Comparison of ENCODE assay signal across 21 cellular contexts in the genomic region with DNA sequence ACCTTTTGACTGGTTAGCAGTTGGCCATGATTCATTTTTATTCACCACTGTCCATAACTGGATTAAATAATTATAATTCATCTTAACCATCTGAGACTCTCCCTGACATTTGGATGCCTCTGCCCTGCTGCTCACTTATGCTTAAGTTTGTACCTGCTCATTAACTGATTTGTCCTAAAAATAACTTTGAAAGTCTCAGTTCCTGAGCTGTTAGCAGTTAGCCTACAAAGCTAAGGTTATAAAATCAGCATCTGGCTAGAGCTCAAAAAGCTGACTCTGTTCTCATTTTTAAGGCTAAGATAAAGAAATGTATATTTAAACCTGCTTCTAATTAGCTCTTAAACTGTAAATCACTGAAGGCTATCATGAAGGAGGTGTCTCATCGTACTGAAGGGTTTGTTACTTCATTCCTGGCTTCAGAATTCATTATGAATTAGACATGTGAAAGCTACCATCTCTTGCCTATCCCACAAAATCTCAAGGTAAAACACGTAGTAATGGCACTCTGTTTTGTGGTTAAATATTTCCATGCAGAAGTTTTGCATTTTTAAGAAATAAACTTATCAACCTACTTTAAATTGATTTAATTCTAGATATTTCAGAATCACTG.
DNase-seq lines count a peak whose midpoint lies in the region; ATAC-seq and TF ChIP-seq lines count a peak whose summit lies in the region.
"Had no signal": no experiment of that assay in that cellular context is flagged by ENCODE, and none has a peak within 500 bp of the region (broad histone marks: within the 10 kb centered on the region; RNA-seq: fewer than 3 reads in every experiment).

No MANE protein-coding gene starts in this region.

- H3K36me3 Mint-ChIP-seq in activated T-helper 1 cell treated with anti-CD3 and anti-CD28 coated beads, Interleukin-12 subunit alpha, Interleukin-12 subunit beta, Interleukin-2, Interleukin-4 antibody, amounts not matched to agents 30 ng/mL and 10 ng/mL and 1 ng/mL, durations not matched to agents 14 hours and 24 hours and 36 hours (ENCODE audit: low read depth): no peaks in the 10 kb centered on the region

- H3K27ac ChIP-seq in MM.1S (ENCODE audit: low read length): peak overlapping the region; percentile 37; the same call in 1 of the 2 replicates
- H3K27ac ChIP-seq: 22Rv1 had no signal

- intact Hi-C loops in activated T-helper 1 cell treated with anti-CD3 and anti-CD28 coated beads, Interleukin-12 subunit alpha, Interleukin-12 subunit beta, Interleukin-2, Interleukin-4 antibody, amounts not matched to agents 30 ng/mL and 10 ng/mL and 1 ng/mL, durations not matched to agents 14 hours and 24 hours and 36 hours (cut with micrococcal nuclease): no loop called here

- no peak overlapping the region for H3K27ac Mint-ChIP-seq in activated T-helper 1 cell treated with anti-CD3 and anti-CD28 coated beads, Interleukin-12 subunit alpha, Interleukin-12 subunit beta, Interleukin-2, Interleukin-4 antibody, amounts not matched to agents 30 ng/mL and 10 ng/mL and 1 ng/mL, durations not matched to agents 14 hours and 24 hours and 36 hours

- TF ChIP-seq CTCF in MM.1S (IDR thresholded peaks at IDR 0.05; ENCODE audit: low read length): no peak

- H3K4me1 Mint-ChIP-seq in activated T-helper 1 cell treated with anti-CD3 and anti-CD28 coated beads, Interleukin-12 subunit alpha, Interleukin-12 subunit beta, Interleukin-2, Interleukin-4 antibody, amounts not matched to agents 30 ng/mL and 10 ng/mL and 1 ng/mL, durations not matched to agents 14 hours and 24 hours and 36 hours (ENCODE audit: low read depth): no peaks in the 10 kb centered on the region

- no peak overlapping the region for H3K4me3 Mint-ChIP-seq in activated T-helper 1 cell treated with anti-CD3 and anti-CD28 coated beads, Interleukin-12 subunit alpha, Interleukin-12 subunit beta, Interleukin-2, Interleukin-4 antibody, amounts not matched to agents 30 ng/mL and 10 ng/mL and 1 ng/mL, durations not matched to agents 14 hours and 24 hours and 36 hours

- DNase-seq in A172 (ENCODE audit: low spot score): peak; percentile 17
- DNase-seq in MM.1S: peak; percentile 61
- DNase-seq in RPMI8226: peak; percentile 53
- DNase-seq in cerebellar cortex (ENCODE audit: low spot score): peak; percentile 15
- DNase-seq in activated T-helper 1 cell treated with anti-CD3 and anti-CD28 coated beads, Interleukin-12 subunit alpha, Interleukin-12 subunit beta, Interleukin-2, Interleukin-4 antibody, amounts not matched to agents 30 ng/mL and 10 ng/mL and 1 ng/mL, durations not matched to agents 14 hours and 24 hours and 36 hours (ENCODE audit: low spot score): no peak
- DNase-seq: ACHN, DMS153, Karpas-422, NCI-H1092 treated with DMSO at 0.1 percent for 48 hours, NCI-H1436, NCI-H187, NCI-H2081 treated with DMSO at 0.1 percent for 48 hours, NCI-H2171, NCI-H345, NCI-H526, SHP77 treated with DMSO at 0.1 percent for 48 hours had no signal

- peaks cover 4% of the 10 kb centered on the region for H3K9me3 Mint-ChIP-seq in activated T-helper 1 cell treated with anti-CD3 and anti-CD28 coated beads, Interleukin-12 subunit alpha, Interleukin-12 subunit beta, Interleukin-2, Interleukin-4 antibody, amounts not matched to agents 30 ng/mL and 10 ng/mL and 1 ng/mL, durations not matched to agents 14 hours and 24 hours and 36 hours

- no peak for ATAC-seq in GM18867 (IDR thresholded peaks at IDR 0.05; ENCODE audit: unreplicated experiment)
- no peak for ATAC-seq in GM21390 (IDR thresholded peaks at IDR 0.05; ENCODE audit: unreplicated experiment)
- ATAC-seq: GM12878, Panc1 had no signal

- H3K79me2 ChIP-seq in MM.1S (ENCODE audit: low read length): no peaks in the 10 kb centered on the region

- H3F3A ChIP-seq in MM.1S (ENCODE audit: insufficient read depth, low read length): no peaks in the 10 kb centered on the region

- H3K9me2 ChIP-seq in MM.1S (replicated peaks; ENCODE audit: insufficient read depth, low read length): no peaks in the 10 kb centered on the region

- peak overlapping the region; percentile 48 for H2AFZ ChIP-seq in MM.1S (ENCODE audit: low read length)

- peaks cover 18% of the 10 kb centered on the region for H3K4me1 ChIP-seq in MM.1S (ENCODE audit: low read length)

- H3K9ac ChIP-seq in MM.1S (ENCODE audit: low read length): no peak overlapping the region

- H3K9me3 ChIP-seq in MM.1S (replicated peaks; ENCODE audit: insufficient read depth, low read length): no peaks in the 10 kb centered on the region

- H3K4me3 ChIP-seq in MM.1S (ENCODE audit: low read length): peak overlapping the region; percentile 17; the same call in 1 of the 2 replicates
- H3K4me3 ChIP-seq: GM12878 had no signal

- H4K20me1 ChIP-seq in MM.1S (ENCODE audit: insufficient read depth, low read length): no peaks in the 10 kb centered on the region

- H3K36me3 ChIP-seq in MM.1S (replicated peaks; ENCODE audit: insufficient read depth, low read length): no peaks in the 10 kb centered on the region

- peak overlapping the region; percentile 56 for H3K4me2 ChIP-seq in MM.1S (ENCODE audit: low read depth, low read length)

- H3K27me3 ChIP-seq in MM.1S (replicated peaks; ENCODE audit: insufficient read depth, low read length): no peaks in the 10 kb centered on the region

- no peaks in the 10 kb centered on the region for H3K27me3 Mint-ChIP-seq in activated T-helper 1 cell treated with anti-CD3 and anti-CD28 coated beads, Interleukin-12 subunit alpha, Interleukin-12 subunit beta, Interleukin-2, Interleukin-4 antibody, amounts not matched to agents 30 ng/mL and 10 ng/mL and 1 ng/mL, durations not matched to agents 14 hours and 24 hours and 36 hours (ENCODE audit: insufficient read depth)
